ENCODE assay signal across 11 cellular contexts in the genomic region with DNA sequence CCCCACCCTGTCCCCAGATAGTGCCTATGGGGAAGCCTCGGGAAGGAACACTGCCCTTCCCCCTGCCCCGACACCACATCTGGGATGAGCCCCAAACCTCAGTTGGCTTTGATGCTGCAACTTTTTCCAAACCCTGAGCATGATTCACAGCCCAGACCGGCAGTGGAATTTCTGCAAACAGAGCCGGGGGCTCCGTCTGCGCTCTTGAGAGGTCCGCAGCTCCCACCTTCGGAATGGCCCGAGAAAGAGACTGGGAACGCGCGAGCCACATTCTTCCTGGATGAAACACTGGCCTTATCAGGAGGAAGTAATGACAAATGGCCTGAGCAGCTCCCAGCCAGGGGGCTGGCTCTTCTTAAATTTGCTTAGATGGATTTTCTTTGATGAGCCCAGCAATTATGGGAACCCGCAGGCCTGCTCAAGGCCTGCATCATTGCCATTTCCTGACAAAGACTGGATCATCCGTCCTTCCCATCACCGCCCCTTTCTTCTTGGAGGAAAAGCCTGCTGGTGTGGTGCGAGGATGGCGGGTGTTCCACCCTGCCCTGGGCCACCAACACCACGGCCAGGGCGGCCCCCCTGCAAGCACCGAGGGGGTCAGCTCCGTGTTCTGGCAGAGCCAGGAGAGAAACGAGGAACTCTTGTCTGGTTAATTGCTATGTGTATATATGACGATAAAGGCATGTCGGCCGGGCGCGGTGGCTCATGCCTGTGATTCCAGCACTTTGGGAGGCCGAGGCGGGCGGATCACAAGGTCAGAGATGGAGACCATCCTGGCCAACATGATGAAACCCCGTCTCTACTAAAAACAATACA. TPM values are rescaled to one million over a fixed set of nuclear protein-coding genes. Genes with fewer than 3 reads are reported as not detected.
DNase-seq lines count a peak whose midpoint lies in the region; ATAC-seq, FAIRE-seq and TF ChIP-seq lines count a peak whose summit lies in the region.
"Had no signal": no experiment of that assay in that cellular context is flagged by ENCODE, and none has a peak within 500 bp of the region (broad histone marks: within the 10 kb centered on the region; RNA-seq: fewer than 3 reads in every experiment).

No MANE protein-coding gene starts in this region.

- H3K27ac ChIP-seq in cardiac muscle cell (peak overlapping the region; percentile 47), mesenchymal stem cell (ENCODE audit: low read length, poor library complexity, severe bottlenecking) (peak overlapping the region; percentile 94), small intestine (ENCODE audit: low read depth in 1 of 2, low read length in 1 of 2) (peak overlapping the region in 1 of 2 donors; percentile 43)
- H3K27ac ChIP-seq: BLaER1 treated with 17β-estradiol and CSF1 and Interleukin-3, amounts not matched to agents 10 nM and 100 nM had no signal

- in situ Hi-C loops in ACHN (cut with HindIII; ENCODE audit: low pct_ligation_motif_present, low pct_unique_long_range_greater_than_20kb, low sequenced_read_pairs) = no loop called here

- H3K4me3 ChIP-seq in cardiac muscle cell (no peak overlapping the region), choroid plexus epithelial cell (ENCODE audit: low read depth, low read length) (no peak overlapping the region), mesenchymal stem cell (ENCODE audit: insufficient read depth in 1 of 2, low read depth in 1 of 2, low read length in 2 of 2) (peak overlapping the region in 1 of 2 experiments; percentile 46), small intestine (ENCODE audit: low read depth in 1 of 2, low read length in 2 of 2) (no peak overlapping the region)
- H3K4me3 ChIP-seq: BLaER1 treated with 17β-estradiol and CSF1 and Interleukin-3, amounts not matched to agents 10 nM and 100 nM had no signal

- WGBS in mesenchymal stem cell = 6% methylated on average over 24 of the region's 31 CpGs
- 60 to 66% (median 61%) methylated on average over 31 of the region's 31 CpGs for WGBS in small intestine, 3 donors

- peak overlapping the region; percentile 95 for H4K8ac ChIP-seq in mesenchymal stem cell (ENCODE audit: low read length)

- peak overlapping the region; percentile 95 to 97 for H3K18ac ChIP-seq in mesenchymal stem cell (ENCODE audit: low read depth in 1 of 2, low read length in 2 of 2)

- peak overlapping the region; percentile 91 for H4K91ac ChIP-seq in mesenchymal stem cell (ENCODE audit: low read length)

- no peak overlapping the region for H2BK15ac ChIP-seq in mesenchymal stem cell (ENCODE audit: low read depth, poor library complexity, severe bottlenecking)

- H3K9ac ChIP-seq in mesenchymal stem cell (ENCODE audit: low read length) = peak overlapping the region; percentile 73
- H3K9ac ChIP-seq: BLaER1 treated with 17β-estradiol and CSF1 and Interleukin-3, amounts not matched to agents 10 nM and 100 nM had no signal

- no peaks in the 10 kb centered on the region for H3K27me3 ChIP-seq in cardiac muscle cell
- peaks cover 0 to 10% of the 10 kb centered on the region in 2 experiments for H3K27me3 ChIP-seq in mesenchymal stem cell (ENCODE audit: control insufficient read depth in 1 of 2, insufficient read depth in 1 of 2, low read length in 2 of 2)
- no peaks in the 10 kb centered on the region for H3K27me3 ChIP-seq in small intestine (ENCODE audit: control insufficient read depth in 2 of 2, insufficient read depth in 2 of 2, low read length in 2 of 2)
- H3K27me3 ChIP-seq: BLaER1 treated with 17β-estradiol and CSF1 and Interleukin-3, amounts not matched to agents 10 nM and 100 nM had no signal

- H2AK5ac ChIP-seq in mesenchymal stem cell (ENCODE audit: low read length, severe bottlenecking) = peak overlapping the region; percentile 58

- no peak for FAIRE-seq in small intestine (lab: Jason Lieb, UNC)

- TF ChIP-seq CTCF in cardiac muscle cell (IDR thresholded peaks at IDR 0.05; ENCODE audit: low read depth, low read length) (no peak), choroid plexus epithelial cell (conservative IDR thresholded peaks at IDR 0.05; ENCODE audit: low read depth, low read length) (peak; percentile 8)

- H3K36me3 ChIP-seq in cardiac muscle cell (no peaks in the 10 kb centered on the region), mesenchymal stem cell (ENCODE audit: control insufficient read depth in 1 of 2, insufficient read depth in 2 of 2, low read depth in 1 of 2, low read length in 2 of 2) (no peaks in the 10 kb centered on the region), small intestine (ENCODE audit: control insufficient read depth in 2 of 2, insufficient read depth in 2 of 2, low read length in 2 of 2) (no peaks in the 10 kb centered on the region)
- H3K36me3 ChIP-seq: BLaER1 treated with 17β-estradiol and CSF1 and Interleukin-3, amounts not matched to agents 10 nM and 100 nM had no signal

- no peak overlapping the region for H3K14ac ChIP-seq in mesenchymal stem cell (ENCODE audit: low read length in 2 of 2)

- no peaks in the 10 kb centered on the region for H3K79me1 ChIP-seq in mesenchymal stem cell (replicated peaks; ENCODE audit: low read length, poor library complexity, severe bottlenecking)

- intact Hi-C loops in Right ventricle myocardium superior (cut with DNase I) = no loop called here

- peak overlapping the region; percentile 62 to 82 for H3K4ac ChIP-seq in mesenchymal stem cell (ENCODE audit: low read depth in 1 of 2, low read length in 2 of 2)

- no peak overlapping the region for H2AFZ ChIP-seq in mesenchymal stem cell (ENCODE audit: low read depth, low read length)

- peak overlapping the region; percentile 63 for H2BK5ac ChIP-seq in mesenchymal stem cell (ENCODE audit: low read depth, low read length, poor library complexity, severe bottlenecking)

- H2BK12ac ChIP-seq in mesenchymal stem cell (ENCODE audit: low read length in 2 of 2) = peak overlapping the region; percentile 44 to 92

- no peak overlapping the region for H3K4me2 ChIP-seq in mesenchymal stem cell (ENCODE audit: low read length, poor library complexity, severe bottlenecking)

- H3K4me1 ChIP-seq in cardiac muscle cell (ENCODE audit: low read depth) (peaks cover 9% of the 10 kb centered on the region), mesenchymal stem cell (ENCODE audit: control insufficient read depth, insufficient read depth, low read depth, low read length) (peaks cover 15% of the 10 kb centered on the region), small intestine (ENCODE audit: control insufficient read depth in 2 of 2, insufficient read depth in 1 of 2, low read depth in 1 of 2, low read length in 1 of 2) (no peaks in the 10 kb centered on the region)

- ATAC-seq in Right ventricle myocardium superior (ENCODE audit: poor library complexity) = no peak
- ATAC-seq in GM19467 (IDR thresholded peaks at IDR 0.05; ENCODE audit: unreplicated experiment) = no peak
- ATAC-seq: activated naive CD4-positive, alpha-beta T cell treated with anti-CD3 and anti-CD28 coated beads, Interleukin-2, amount 50 U/mL, for 72 hours had no signal

- H3K9me3 ChIP-seq in cardiac muscle cell (ENCODE audit: low read depth) (no peaks in the 10 kb centered on the region), mesenchymal stem cell (ENCODE audit: control insufficient read depth, low read length) (peaks cover 6% of the 10 kb centered on the region), small intestine (ENCODE audit: control insufficient read depth, low read depth) (no peaks in the 10 kb centered on the region)

- H3K23ac ChIP-seq in mesenchymal stem cell (ENCODE audit: low read length in 2 of 2) = peak overlapping the region in 1 of 2 experiments; percentile 85

- DNase-seq in cardiac muscle cell (ENCODE audit: low read depth in 1 of 2, low spot score in 1 of 2) (peak; percentile 72 to 99), Right ventricle myocardium superior (no peak), choroid plexus epithelial cell (ENCODE audit: low read depth) (peak; percentile 98), mesenchymal stem cell (peak; percentile 100), ACHN (no peak), cerebellum (ENCODE audit: low spot score) (no peak), small intestine (no peak)
- DNase-seq: immature natural killer cell had no signal

- H2BK120ac ChIP-seq in mesenchymal stem cell (ENCODE audit: low read depth, low read length) = peak overlapping the region; percentile 94

RNA-seq across cellular contexts. Expression of a gene that starts 38.8 kb away (rescaled TPM):
- 75.5 and 129 TPM in 2 replicates for total RNA-seq in cardiac muscle cell
- polyA plus RNA-seq in cardiac muscle cell = 34.5 and 50.7 TPM in 2 replicates
- 12.7 TPM for total RNA-seq in Right ventricle myocardium superior
- polyA plus RNA-seq in mesenchymal stem cell (2013, experiment 1 of 2) = 754 TPM
- 709 TPM for polyA plus RNA-seq in mesenchymal stem cell (2013, experiment 2 of 2)
- 27.7 TPM for total RNA-seq in cerebellum
- polyA plus RNA-seq in small intestine = 1 to 10 TPM in 2 of 3 donors, under 1 TPM in 1; 0.22 to 9.5 (median 1.4) TPM
- polyA plus RNA-seq: immature natural killer cell had no signal

Comparison
In these comparisons a context has a peak if more than half of its experiments do, and no peak if none do; other contexts are left out.
1. DNase-seq: peak in cardiac muscle cell (2 of 2), choroid plexus epithelial cell (single experiment) and mesenchymal stem cell (single experiment); none in Right ventricle myocardium superior (single experiment), ACHN (single experiment), cerebellum (single experiment) and small intestine (single experiment).